Comparison of ENCODE assay signal across 8 cellular contexts in genomic region chr2:231514225-231514950, GRCh38. TPM values are rescaled to one million over a fixed set of nuclear protein-coding genes. Genes with fewer than 3 reads are reported as not detected.
DNase-seq lines count a peak whose midpoint lies in the region; ATAC-seq, FAIRE-seq and TF ChIP-seq lines count a peak whose summit lies in the region.

No MANE protein-coding gene starts in this region.

- peak; percentile 89 for DNase-seq in AG04450 (ENCODE audit: low read depth, low spot score)
- peak; percentile 94 for DNase-seq in NCI-H2196 treated with DMSO at 0.1 percent for 48 hours (lab: John Stamatoyannopoulos, UW; ENCODE audit: unreplicated experiment)
- DNase-seq in bronchial epithelial cell (ENCODE audit: low read depth): peak; percentile 86
- DNase-seq in iPS-NIHi7 (ENCODE audit: extremely low spot score): peak; percentile 100
- DNase-seq in smooth muscle cell (lab: John Stamatoyannopoulos, UW; ENCODE audit: unreplicated experiment): peak; percentile 94

- H3F3A ChIP-seq in smooth muscle cell (ENCODE audit: low read depth): no peaks in the 10 kb centered on the region

- H3K27ac ChIP-seq in AG04450 (ENCODE audit: low read depth, low read length) (peak overlapping the region; percentile 57), smooth muscle cell (ENCODE audit: low read depth) (peak overlapping the region; percentile 72)

- no peaks in the 10 kb centered on the region for H4K20me1 ChIP-seq in smooth muscle cell (ENCODE audit: low read depth)

- peak overlapping the region; percentile 90 for H3K4me2 ChIP-seq in smooth muscle cell

- 3% methylated on average over 75 of the region's 87 CpGs for whole genome bisulfite sequencing in smooth muscle cell (ENCODE audit: low lambda C conversion rate)

- H3K27me3 ChIP-seq in AG04450 (ENCODE audit: control insufficient read depth, insufficient read depth, low read length): no peaks in the 10 kb centered on the region
- no peaks in the 10 kb centered on the region for H3K27me3 ChIP-seq in bronchial epithelial cell (ENCODE audit: control insufficient read depth, insufficient read depth, low read length)
- H3K27me3 ChIP-seq in smooth muscle cell (ENCODE audit: low read depth): no peaks in the 10 kb centered on the region

- peaks cover 4% of the 10 kb centered on the region for H3K4me1 ChIP-seq in smooth muscle cell (ENCODE audit: low read depth)

- POLR2A ChIA-PET in AG04450 (lab: Yijun Ruan, JAX): interaction anchor here (0.6 to 1.0 kb wide), 3 partner anchors 8 to 50 kb away, joined by 3 to 10 read pairs (median 3); partner anchors contain the start of gene NCL

- H3K9ac ChIP-seq in smooth muscle cell (ENCODE audit: low read depth): peak overlapping the region; percentile 80

- peak overlapping the region; percentile 94 for H2AFZ ChIP-seq in smooth muscle cell (ENCODE audit: low read depth)

- FAIRE-seq in bronchial epithelial cell (lab: Jason Lieb, UNC): no peak

- CTCF ChIA-PET in AG04450 (lab: Charles Lee): no interaction called here

- H3K9me3 ChIP-seq in AG04450 (ENCODE audit: control insufficient read depth, insufficient read depth, low read length) (peaks cover 4% of the 10 kb centered on the region; the same call in 1 of the 2 replicates), smooth muscle cell (replicated peaks; ENCODE audit: low read depth) (no peaks in the 10 kb centered on the region)

- H3K4me3 ChIP-seq in AG04450 (ENCODE audit: low read depth, low read length) (peak overlapping the region; percentile 88), WI38 (ENCODE audit: low read depth, low read length) (peak overlapping the region; percentile 78), bronchial epithelial cell (ENCODE audit: low read depth, low read length) (peak overlapping the region; percentile 78), smooth muscle cell (peak overlapping the region; percentile 66)

- TF ChIP-seq CTCF in AG04450 (IDR thresholded peaks at IDR 0.05; ENCODE audit: low read depth, low read length) (no peak), WI38 (IDR thresholded peaks at IDR 0.05; ENCODE audit: low read depth, low read length) (no peak), bronchial epithelial cell (IDR thresholded peaks at IDR 0.05; ENCODE audit: insufficient read depth, low read length, severe bottlenecking) (no peak), smooth muscle cell (IDR thresholded peaks at IDR 0.05; ENCODE audit: borderline replicate concordance, insufficient read depth, poor library complexity, severe bottlenecking) (no peak)

- H3K79me2 ChIP-seq in smooth muscle cell (ENCODE audit: low read depth): no peaks in the 10 kb centered on the region

- ATAC-seq in GM18907 (IDR thresholded peaks at IDR 0.05; ENCODE audit: unreplicated experiment) (peak; percentile 98), HG03139 (IDR thresholded peaks at IDR 0.05; ENCODE audit: unreplicated experiment) (peak; percentile 99)

- H3K36me3 ChIP-seq in bronchial epithelial cell (ENCODE audit: control insufficient read depth, insufficient read depth, low read length): no peaks in the 10 kb centered on the region
- no peaks in the 10 kb centered on the region for H3K36me3 ChIP-seq in smooth muscle cell (ENCODE audit: low read depth)

RNA-seq across cellular contexts. Expression of gene NMUR1, which starts 15.9 kb away (rescaled TPM):
- not detected in 2 replicates for polyA plus RNA-seq in AG04450 (2011; rRNA removed)
- polyA minus RNA-seq in AG04450 (2011; rRNA and poly(A)+ RNA removed): not detected in 2 replicates
- not detected in 2 replicates for total RNA-seq in bronchial epithelial cell
- not detected in 2 replicates for total RNA-seq in smooth muscle cell
- polyA plus RNA-seq in smooth muscle cell: not detected in 2 replicates

RNA-seq across cellular contexts. Expression of gene NCL, which starts 50.1 kb away (rescaled TPM):
- polyA plus RNA-seq in AG04450 (2011; rRNA removed) (165 and 225 TPM in 2 replicates), smooth muscle cell (219 and 296 TPM in 2 replicates)
- polyA minus RNA-seq in AG04450 (2011; rRNA and poly(A)+ RNA removed): 100 and 125 TPM in 2 replicates
- total RNA-seq in bronchial epithelial cell (134 and 175 TPM in 2 replicates), smooth muscle cell (106 and 108 TPM in 2 replicates)

Comparison
In these comparisons a context has a peak if more than half of its experiments do, and no peak if none do; other contexts are left out.
1. Peak in every context shown above with its lines: DNase-seq, ATAC-seq, H3K4me3 ChIP-seq and H3K27ac ChIP-seq.